In the genomic region with DNA sequence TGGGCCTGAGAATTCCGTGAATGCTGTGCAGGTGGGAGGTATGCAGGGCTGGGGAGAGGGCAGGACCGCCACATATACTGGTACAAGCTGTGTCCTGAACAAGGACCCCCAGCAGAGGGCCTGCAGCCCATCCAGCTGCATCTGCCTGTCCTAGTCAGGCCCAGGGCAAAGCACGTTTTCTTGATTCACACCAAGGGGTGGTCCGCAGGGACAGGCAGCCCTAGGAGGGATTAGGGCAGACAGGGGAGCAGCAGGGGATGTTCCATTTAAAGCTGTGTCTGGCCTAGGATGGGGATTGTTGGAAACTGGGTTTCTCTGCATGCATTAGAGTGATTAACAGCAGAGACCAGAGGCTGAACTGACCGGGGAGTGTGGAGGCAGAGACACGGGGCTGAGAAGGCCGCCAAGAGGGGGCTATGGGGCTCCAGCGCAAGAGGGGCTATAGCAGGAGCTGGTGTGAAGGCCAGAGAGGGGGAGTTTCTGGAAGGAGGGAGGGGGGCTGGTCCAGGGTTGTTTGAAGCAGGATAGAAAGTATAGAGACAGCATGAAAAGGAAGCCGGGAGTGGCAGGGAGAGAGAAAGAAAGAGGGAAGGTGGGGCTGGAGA, we compare ENCODE assay signal across 16 cellular contexts. TPM values are rescaled to one million over a fixed set of nuclear protein-coding genes. Genes with fewer than 3 reads are reported as not detected.
DNase-seq lines count a peak whose midpoint lies in the region; ATAC-seq and TF ChIP-seq lines count a peak whose summit lies in the region.
"Had no signal": no experiment of that assay in that cellular context is flagged by ENCODE, and none has a peak within 500 bp of the region (broad histone marks: within the 10 kb centered on the region; RNA-seq: fewer than 3 reads in every experiment).

No MANE protein-coding gene starts in this region.

- H2AFZ ChIP-seq in osteoblast (ENCODE audit: low read length), result no peak overlapping the region
- H2AFZ ChIP-seq: GM23338 had no signal

- POLR2A ChIA-PET in activated CD8-positive, alpha-beta T cell treated with anti-CD3 and anti-CD28 coated beads for 36 hours (lab: Charles Lee), result no interaction called here

- intact Hi-C loops in activated CD8-positive, alpha-beta T cell treated with anti-CD3 and anti-CD28 coated beads for 36 hours (cut with micrococcal nuclease), result no loop called here

- H3K4me1 ChIP-seq in osteoblast (ENCODE audit: insufficient read depth, low read length) (no peaks in the 10 kb centered on the region), endodermal cell (ENCODE audit: control insufficient read depth, insufficient read depth, low read length) (no peaks in the 10 kb centered on the region)
- H3K4me1 ChIP-seq: BE2C had no signal

- H3K4me3 Mint-ChIP-seq in central memory CD8-positive, alpha-beta T cell, result no peak overlapping the region
- H3K4me3 Mint-ChIP-seq in nephron (peak overlapping the region in 2 of 3 experiments; percentile 25 to 36), endodermal cell (no peak overlapping the region)
- no peak overlapping the region for H3K4me3 Mint-ChIP-seq in activated CD8-positive, alpha-beta T cell treated with anti-CD3 and anti-CD28 coated beads for 36 hours
- H3K4me3 Mint-ChIP-seq in stimulated activated naive CD8-positive, alpha-beta T cell treated with anti-CD3 and anti-CD28 coated beads, Interleukin-15, amount 100 ng/mL, for 72 hours, result no peak overlapping the region
- H3K4me3 Mint-ChIP-seq: CD4-positive, CD25-positive, alpha-beta regulatory T cell; CD8-positive, alpha-beta memory T cell; GM23338 had no signal

- WGBS in endodermal cell (ENCODE audit: insufficient coverage in 1 of 2, insufficient read length in 1 of 2), 2 experiments, result 67 to 70% methylated on average over 8 to 9 of the region's 9 CpGs

- no peaks in the 10 kb centered on the region for H3K79me2 ChIP-seq in osteoblast (ENCODE audit: insufficient read depth, low read length)

- H3K4me2 ChIP-seq in osteoblast (ENCODE audit: insufficient read depth, low read length), result no peak overlapping the region
- H3K4me2 ChIP-seq: GM23338 had no signal

- H3K27me3 ChIP-seq in osteoblast (ENCODE audit: insufficient read depth, low read length) (peaks cover 13% of the 10 kb centered on the region), endodermal cell (ENCODE audit: control insufficient read depth, insufficient read depth, low read length, poor library complexity, severe bottlenecking) (peaks cover 44% of the 10 kb centered on the region)

- H3K36me3 ChIP-seq in osteoblast (ENCODE audit: insufficient read depth, low read length) (no peaks in the 10 kb centered on the region), endodermal cell (ENCODE audit: control insufficient read depth, insufficient read depth, low read length) (no peaks in the 10 kb centered on the region)
- H3K36me3 ChIP-seq: BE2C had no signal

- H3K9ac ChIP-seq in endodermal cell (ENCODE audit: extremely low read depth, low read length, poor library complexity, severe bottlenecking), result no peak overlapping the region

- peak overlapping the region; percentile 56 for H3K27ac Mint-ChIP-seq in central memory CD8-positive, alpha-beta T cell (ENCODE audit: low read depth)
- H3K27ac Mint-ChIP-seq in nephron (no peak overlapping the region), endodermal cell (no peak overlapping the region)
- no peak overlapping the region for H3K27ac Mint-ChIP-seq in activated CD8-positive, alpha-beta T cell treated with anti-CD3 and anti-CD28 coated beads for 36 hours
- H3K27ac Mint-ChIP-seq in stimulated activated naive CD8-positive, alpha-beta T cell treated with anti-CD3 and anti-CD28 coated beads, Interleukin-15, amount 100 ng/mL, for 72 hours, result no peak overlapping the region
- H3K27ac Mint-ChIP-seq: CD4-positive, CD25-positive, alpha-beta regulatory T cell; CD8-positive, alpha-beta memory T cell; GM23338 had no signal

- peaks cover 51% of the 10 kb centered on the region for H3K27me3 Mint-ChIP-seq in central memory CD8-positive, alpha-beta T cell
- H3K27me3 Mint-ChIP-seq in nephron (ENCODE audit: low read depth), result peaks cover 64% of the 10 kb centered on the region
- H3K27me3 Mint-ChIP-seq in endodermal cell (ENCODE audit: insufficient read depth), result peaks cover 57% of the 10 kb centered on the region
- peaks cover 30% of the 10 kb centered on the region for H3K27me3 Mint-ChIP-seq in activated CD8-positive, alpha-beta T cell treated with anti-CD3 and anti-CD28 coated beads for 36 hours
- H3K27me3 Mint-ChIP-seq in stimulated activated naive CD8-positive, alpha-beta T cell treated with anti-CD3 and anti-CD28 coated beads, Interleukin-15, amount 100 ng/mL, for 72 hours, result peaks cover 54% of the 10 kb centered on the region

- no peak for TF ChIP-seq CTCF in nephron (IDR thresholded peaks at IDR 0.05; ENCODE audit: unreplicated experiment in 3 of 3)
- no peak for TF ChIP-seq CTCF in osteoblast (IDR thresholded peaks at IDR 0.05; ENCODE audit: extremely low read depth, low read depth, low read length)
- no peak for TF ChIP-seq CTCF in endodermal cell (conservative IDR thresholded peaks at IDR 0.05)
- TF ChIP-seq CTCF in activated CD8-positive, alpha-beta T cell treated with anti-CD3 and anti-CD28 coated beads for 36 hours (IDR thresholded peaks at IDR 0.05), result no peak

- no peak for ATAC-seq in central memory CD8-positive, alpha-beta T cell (replicated peaks; ENCODE audit: extremely low read depth, poor library complexity, severe bottlenecking)
- ATAC-seq in activated CD8-positive, alpha-beta T cell treated with anti-CD3 and anti-CD28 coated beads for 36 hours, result no peak
- no peak for ATAC-seq in GM19463 (IDR thresholded peaks at IDR 0.05; ENCODE audit: unreplicated experiment)
- ATAC-seq in stimulated activated naive CD8-positive, alpha-beta T cell treated with anti-CD3 and anti-CD28 coated beads, Interleukin-15, amount 100 ng/mL, for 72 hours, result no peak
- ATAC-seq: GM23338 had no signal

- CTCF ChIA-PET in activated CD8-positive, alpha-beta T cell treated with anti-CD3 and anti-CD28 coated beads for 36 hours (lab: Charles Lee), result interaction anchor here (0.6 kb wide), 1 partner anchor 13 kb away, joined by 3 read pairs; no protein-coding TSS in a partner anchor

- no peaks in the 10 kb centered on the region for H3K4me1 Mint-ChIP-seq in central memory CD8-positive, alpha-beta T cell
- peaks cover 6% of the 10 kb centered on the region for H3K4me1 Mint-ChIP-seq in nephron
- peaks cover 4% of the 10 kb centered on the region for H3K4me1 Mint-ChIP-seq in endodermal cell
- H3K4me1 Mint-ChIP-seq in activated CD8-positive, alpha-beta T cell treated with anti-CD3 and anti-CD28 coated beads for 36 hours (ENCODE audit: low read depth), result peaks cover 4% of the 10 kb centered on the region
- peaks cover 9% of the 10 kb centered on the region for H3K4me1 Mint-ChIP-seq in stimulated activated naive CD8-positive, alpha-beta T cell treated with anti-CD3 and anti-CD28 coated beads, Interleukin-15, amount 100 ng/mL, for 72 hours

- DNase-seq in central memory CD8-positive, alpha-beta T cell (ENCODE audit: low spot score in 2 of 2), result no peak
- DNase-seq in osteoblast (ENCODE audit: insufficient read length, low spot score, missing footprints) (peak; percentile 76), endodermal cell (no peak)
- no peak for DNase-seq in activated CD8-positive, alpha-beta T cell treated with anti-CD3 and anti-CD28 coated beads for 36 hours
- DNase-seq in stimulated activated naive CD8-positive, alpha-beta T cell treated with anti-CD3 and anti-CD28 coated beads, Interleukin-15, amount 100 ng/mL, for 72 hours, result no peak
- DNase-seq: ACHN; BE2C; C1 segment of cervical spinal cord; CD4-positive, CD25-positive, alpha-beta regulatory T cell; CD8-positive, alpha-beta memory T cell; COR-L47; HCEC 1CT had no signal

- H4K20me1 ChIP-seq in osteoblast (ENCODE audit: insufficient read depth, low read length), result no peaks in the 10 kb centered on the region

- H3K27ac ChIP-seq in osteoblast (ENCODE audit: low read depth, low read length) (no peak overlapping the region), endodermal cell (ENCODE audit: low read depth, low read length) (no peak overlapping the region)

- H3K9me3 ChIP-seq in osteoblast (ENCODE audit: low read depth, low read length) (no peaks in the 10 kb centered on the region), endodermal cell (ENCODE audit: control insufficient read depth, low read length) (peaks cover 11% of the 10 kb centered on the region)
- H3K9me3 ChIP-seq: BE2C had no signal

- H3K4me3 ChIP-seq in osteoblast (ENCODE audit: insufficient read depth, low read length) (no peak overlapping the region), endodermal cell (ENCODE audit: low read length) (no peak overlapping the region)
- H3K4me3 ChIP-seq: GM23338 had no signal

- H3K9me3 Mint-ChIP-seq in central memory CD8-positive, alpha-beta T cell, result peaks cover 11% of the 10 kb centered on the region
- H3K9me3 Mint-ChIP-seq in nephron (peaks cover 24% of the 10 kb centered on the region), endodermal cell (peaks cover 21% of the 10 kb centered on the region)
- peaks cover 6% of the 10 kb centered on the region for H3K9me3 Mint-ChIP-seq in activated CD8-positive, alpha-beta T cell treated with anti-CD3 and anti-CD28 coated beads for 36 hours
- peaks cover 6 to 24% of the 10 kb centered on the region in 2 donors for H3K9me3 Mint-ChIP-seq in stimulated activated naive CD8-positive, alpha-beta T cell treated with anti-CD3 and anti-CD28 coated beads, Interleukin-15, amount 100 ng/mL, for 72 hours

- peaks cover 1% of the 10 kb centered on the region for H3K36me3 Mint-ChIP-seq in central memory CD8-positive, alpha-beta T cell (ENCODE audit: insufficient read depth)
- H3K36me3 Mint-ChIP-seq in nephron (ENCODE audit: low read depth) (peaks cover 4% of the 10 kb centered on the region), endodermal cell (ENCODE audit: low read depth) (no peaks in the 10 kb centered on the region)
- no peaks in the 10 kb centered on the region for H3K36me3 Mint-ChIP-seq in activated CD8-positive, alpha-beta T cell treated with anti-CD3 and anti-CD28 coated beads for 36 hours (ENCODE audit: low read depth)
- H3K36me3 Mint-ChIP-seq: CD4-positive, CD25-positive, alpha-beta regulatory T cell had no signal

RNA-seq across cellular contexts. Expression of a gene that starts 2.7 kb away (rescaled TPM):
- total RNA-seq in osteoblast (not detected in 2 replicates), endodermal cell (not detected)
- not detected for polyA plus RNA-seq in endodermal cell (2013, experiment 1 of 2)
- polyA plus RNA-seq in endodermal cell (2013, experiment 2 of 2), result not detected
- total RNA-seq in activated CD8-positive, alpha-beta T cell treated with anti-CD3 and anti-CD28 coated beads for 36 hours, result not detected
- total RNA-seq: CD4-positive, CD25-positive, alpha-beta regulatory T cell; CD8-positive, alpha-beta memory T cell; GM23338; HT-29 had no signal
- polyA plus RNA-seq: CD4-positive, CD25-positive, alpha-beta regulatory T cell; CD8-positive, alpha-beta memory T cell had no signal

RNA-seq across cellular contexts. Expression of a gene that starts 31.2 kb away (rescaled TPM):
- total RNA-seq in osteoblast, result 6.2 and 8.3 TPM in 2 replicates
- 1 to 10 TPM; 5.8 to 6.6 TPM for total RNA-seq in endodermal cell
- polyA plus RNA-seq in endodermal cell (2013, experiment 1 of 2), result 4.1 TPM
- 3.7 TPM for polyA plus RNA-seq in endodermal cell (2013, experiment 2 of 2)
- 1 to 10 TPM; 2.3 to 2.6 TPM for total RNA-seq in activated CD8-positive, alpha-beta T cell treated with anti-CD3 and anti-CD28 coated beads for 36 hours
- total RNA-seq: HT-29 had no signal

RNA-seq across cellular contexts. Expression of a gene that starts 51.4 kb away (rescaled TPM):
- total RNA-seq in osteoblast, result 2.5 and 3.8 TPM in 2 replicates
- under 1 TPM in 1 of 2 donors, not detected in 1; 0.86 TPM for total RNA-seq in endodermal cell
- 1.5 TPM for polyA plus RNA-seq in endodermal cell (2013, experiment 1 of 2)
- polyA plus RNA-seq in endodermal cell (2013, experiment 2 of 2), result 1.3 TPM
- total RNA-seq in activated CD8-positive, alpha-beta T cell treated with anti-CD3 and anti-CD28 coated beads for 36 hours, result not detected
- total RNA-seq: CD8-positive, alpha-beta memory T cell; HT-29 had no signal
- polyA plus RNA-seq: CD4-positive, CD25-positive, alpha-beta regulatory T cell; CD8-positive, alpha-beta memory T cell had no signal

Comparison
In these comparisons a context has a peak if more than half of its experiments do, and no peak if none do; other contexts are left out.
1. H3K4me3 Mint-ChIP-seq: peak in nephron (2 of 3); none in central memory CD8-positive, alpha-beta T cell (single experiment), endodermal cell (single experiment), activated CD8-positive, alpha-beta T cell treated with anti-CD3 and anti-CD28 coated beads for 36 hours (single experiment) and stimulated activated naive CD8-positive, alpha-beta T cell treated with anti-CD3 and anti-CD28 coated beads, Interleukin-15, amount 100 ng/mL, for 72 hours (0 of 2).